ENCODE assay signal across 1 cellular context in the genomic region with DNA sequence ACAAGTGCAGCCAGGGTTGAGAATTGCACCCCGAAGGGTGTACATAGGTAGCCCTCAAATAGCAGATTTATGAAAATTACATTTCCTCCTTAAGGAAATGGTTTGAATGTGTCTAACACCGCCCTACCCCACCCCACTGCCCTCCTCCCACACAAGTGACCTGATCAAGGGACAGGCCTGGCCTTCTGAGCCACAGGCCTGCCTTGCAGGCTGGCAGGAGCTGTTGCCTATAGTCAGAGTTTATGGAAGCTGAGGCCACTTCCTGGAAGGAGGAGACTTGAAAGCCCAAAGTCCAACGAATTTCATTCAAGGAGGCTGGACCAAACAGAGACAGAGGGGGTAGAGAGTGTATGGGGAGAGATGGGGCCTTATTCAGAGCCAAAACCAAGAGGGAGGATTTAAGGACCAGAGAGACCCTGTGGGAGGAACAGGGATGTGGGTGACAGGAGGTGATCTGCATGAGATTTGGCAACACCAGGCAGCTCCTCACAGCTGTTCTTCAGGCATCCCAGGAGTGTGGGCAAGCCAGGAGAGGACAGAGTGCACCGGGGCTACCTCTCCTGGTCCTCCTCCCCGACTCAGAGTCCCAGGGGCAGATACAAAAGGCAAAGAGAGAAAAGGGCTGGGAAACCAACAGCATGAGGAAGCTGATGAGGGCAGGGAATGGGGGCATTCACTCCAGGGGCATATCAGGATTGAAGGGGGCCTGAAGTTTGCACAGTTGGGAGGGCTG.
TF ChIP-seq lines count a peak whose summit lies in the region.

No MANE protein-coding gene starts in this region.

TF ChIP-seq in HepG2, 621 proteins besides CTCF, POLR2A, EP300 and RAD21:
- no peak for TF ChIP-seq NR2F2 (IDR thresholded peaks at IDR 0.05; ENCODE audit: borderline replicate concordance, low read depth)
- TF ChIP-seq GATAD2A (CRISPR knock-in tag; IDR thresholded peaks at IDR 0.05): no peak
- no peak for TF ChIP-seq ZNF337 (CRISPR knock-in tag; IDR thresholded peaks at IDR 0.05; ENCODE audit: borderline replicate concordance, low read depth)
- TF ChIP-seq ZBTB39 (CRISPR knock-in tag; IDR thresholded peaks at IDR 0.05): no peak
- no peak for TF ChIP-seq MIER3 (CRISPR knock-in tag; IDR thresholded peaks at IDR 0.05; ENCODE audit: borderline replicate concordance)
- TF ChIP-seq KLF15 (CRISPR knock-in tag; IDR thresholded peaks at IDR 0.05; ENCODE audit: borderline replicate concordance): no peak
- TF ChIP-seq, protein P1, sequence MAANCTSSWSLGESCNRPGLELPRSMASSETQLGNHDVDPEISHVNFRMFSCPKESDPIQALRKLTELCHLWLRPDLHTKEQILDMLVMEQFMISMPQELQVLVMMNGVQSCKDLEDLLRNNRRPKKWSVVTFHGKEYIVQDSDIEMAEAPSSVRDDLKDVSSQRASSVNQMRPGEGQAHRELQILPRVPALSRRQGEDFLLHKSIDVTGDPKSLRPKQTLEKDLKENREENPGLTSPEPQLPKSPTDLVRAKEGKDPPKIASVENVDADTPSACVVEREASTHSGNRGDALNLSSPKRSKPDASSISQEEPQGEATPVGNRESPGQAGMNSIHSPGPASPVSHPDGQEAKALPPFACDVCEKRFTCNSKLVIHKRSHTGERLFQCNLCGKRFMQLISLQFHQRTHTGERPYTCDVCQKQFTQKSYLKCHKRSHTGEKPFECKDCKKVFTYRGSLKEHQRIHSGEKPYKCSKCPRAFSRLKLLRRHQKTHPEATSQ (CRISPR knock-in tag; IDR thresholded peaks at IDR 0.05; ENCODE audit: borderline replicate concordance): no peak
- TF ChIP-seq, protein P2, sequence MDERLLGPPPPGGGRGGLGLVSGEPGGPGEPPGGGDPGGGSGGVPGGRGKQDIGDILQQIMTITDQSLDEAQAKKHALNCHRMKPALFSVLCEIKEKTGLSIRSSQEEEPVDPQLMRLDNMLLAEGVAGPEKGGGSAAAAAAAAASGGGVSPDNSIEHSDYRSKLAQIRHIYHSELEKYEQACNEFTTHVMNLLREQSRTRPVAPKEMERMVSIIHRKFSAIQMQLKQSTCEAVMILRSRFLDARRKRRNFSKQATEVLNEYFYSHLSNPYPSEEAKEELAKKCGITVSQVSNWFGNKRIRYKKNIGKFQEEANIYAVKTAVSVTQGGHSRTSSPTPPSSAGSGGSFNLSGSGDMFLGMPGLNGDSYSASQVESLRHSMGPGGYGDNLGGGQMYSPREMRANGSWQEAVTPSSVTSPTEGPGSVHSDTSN (CRISPR knock-in tag; IDR thresholded peaks at IDR 0.05): no peak
- no peak for TF ChIP-seq ZNF124 (CRISPR knock-in tag; IDR thresholded peaks at IDR 0.05)
- TF ChIP-seq, protein P3, sequence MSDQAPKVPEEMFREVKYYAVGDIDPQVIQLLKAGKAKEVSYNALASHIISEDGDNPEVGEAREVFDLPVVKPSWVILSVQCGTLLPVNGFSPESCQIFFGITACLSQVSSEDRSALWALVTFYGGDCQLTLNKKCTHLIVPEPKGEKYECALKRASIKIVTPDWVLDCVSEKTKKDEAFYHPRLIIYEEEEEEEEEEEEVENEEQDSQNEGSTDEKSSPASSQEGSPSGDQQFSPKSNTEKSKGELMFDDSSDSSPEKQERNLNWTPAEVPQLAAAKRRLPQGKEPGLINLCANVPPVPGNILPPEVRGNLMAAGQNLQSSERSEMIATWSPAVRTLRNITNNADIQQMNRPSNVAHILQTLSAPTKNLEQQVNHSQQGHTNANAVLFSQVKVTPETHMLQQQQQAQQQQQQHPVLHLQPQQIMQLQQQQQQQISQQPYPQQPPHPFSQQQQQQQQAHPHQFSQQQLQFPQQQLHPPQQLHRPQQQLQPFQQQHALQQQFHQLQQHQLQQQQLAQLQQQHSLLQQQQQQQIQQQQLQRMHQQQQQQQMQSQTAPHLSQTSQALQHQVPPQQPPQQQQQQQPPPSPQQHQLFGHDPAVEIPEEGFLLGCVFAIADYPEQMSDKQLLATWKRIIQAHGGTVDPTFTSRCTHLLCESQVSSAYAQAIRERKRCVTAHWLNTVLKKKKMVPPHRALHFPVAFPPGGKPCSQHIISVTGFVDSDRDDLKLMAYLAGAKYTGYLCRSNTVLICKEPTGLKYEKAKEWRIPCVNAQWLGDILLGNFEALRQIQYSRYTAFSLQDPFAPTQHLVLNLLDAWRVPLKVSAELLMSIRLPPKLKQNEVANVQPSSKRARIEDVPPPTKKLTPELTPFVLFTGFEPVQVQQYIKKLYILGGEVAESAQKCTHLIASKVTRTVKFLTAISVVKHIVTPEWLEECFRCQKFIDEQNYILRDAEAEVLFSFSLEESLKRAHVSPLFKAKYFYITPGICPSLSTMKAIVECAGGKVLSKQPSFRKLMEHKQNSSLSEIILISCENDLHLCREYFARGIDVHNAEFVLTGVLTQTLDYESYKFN (CRISPR knock-in tag; conservative IDR thresholded peaks at IDR 0.05): no peak
- no peak for TF ChIP-seq NONO (IDR thresholded peaks at IDR 0.05)
- no peak for TF ChIP-seq NONO (CRISPR knock-in tag; conservative IDR thresholded peaks at IDR 0.05)
- TF ChIP-seq HDAC2 (CRISPR knock-in tag; IDR thresholded peaks at IDR 0.05): no peak
- no peak for TF ChIP-seq HOXD1 (CRISPR knock-in tag; IDR thresholded peaks at IDR 0.05)
- no peak for TF ChIP-seq ZBTB44 (CRISPR knock-in tag; IDR thresholded peaks at IDR 0.05)
- TF ChIP-seq KLF13 (CRISPR knock-in tag; IDR thresholded peaks at IDR 0.05): no peak
- no peak for TF ChIP-seq MIXL1 (CRISPR knock-in tag; IDR thresholded peaks at IDR 0.05)
- TF ChIP-seq, protein P4, sequence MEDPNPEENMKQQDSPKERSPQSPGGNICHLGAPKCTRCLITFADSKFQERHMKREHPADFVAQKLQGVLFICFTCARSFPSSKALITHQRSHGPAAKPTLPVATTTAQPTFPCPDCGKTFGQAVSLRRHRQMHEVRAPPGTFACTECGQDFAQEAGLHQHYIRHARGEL (CRISPR knock-in tag; IDR thresholded peaks at IDR 0.05): no peak
- TF ChIP-seq TP53 (CRISPR knock-in tag; conservative IDR thresholded peaks at IDR 0.05): no peak
- no peak for TF ChIP-seq ZNF766 (CRISPR knock-in tag; IDR thresholded peaks at IDR 0.05; ENCODE audit: borderline replicate concordance)
- no peak for TF ChIP-seq ZNF10 (CRISPR knock-in tag; IDR thresholded peaks at IDR 0.05; ENCODE audit: borderline replicate concordance, low read depth)
